Comparison of ENCODE assay signal across 8 cellular contexts in the genomic region with DNA sequence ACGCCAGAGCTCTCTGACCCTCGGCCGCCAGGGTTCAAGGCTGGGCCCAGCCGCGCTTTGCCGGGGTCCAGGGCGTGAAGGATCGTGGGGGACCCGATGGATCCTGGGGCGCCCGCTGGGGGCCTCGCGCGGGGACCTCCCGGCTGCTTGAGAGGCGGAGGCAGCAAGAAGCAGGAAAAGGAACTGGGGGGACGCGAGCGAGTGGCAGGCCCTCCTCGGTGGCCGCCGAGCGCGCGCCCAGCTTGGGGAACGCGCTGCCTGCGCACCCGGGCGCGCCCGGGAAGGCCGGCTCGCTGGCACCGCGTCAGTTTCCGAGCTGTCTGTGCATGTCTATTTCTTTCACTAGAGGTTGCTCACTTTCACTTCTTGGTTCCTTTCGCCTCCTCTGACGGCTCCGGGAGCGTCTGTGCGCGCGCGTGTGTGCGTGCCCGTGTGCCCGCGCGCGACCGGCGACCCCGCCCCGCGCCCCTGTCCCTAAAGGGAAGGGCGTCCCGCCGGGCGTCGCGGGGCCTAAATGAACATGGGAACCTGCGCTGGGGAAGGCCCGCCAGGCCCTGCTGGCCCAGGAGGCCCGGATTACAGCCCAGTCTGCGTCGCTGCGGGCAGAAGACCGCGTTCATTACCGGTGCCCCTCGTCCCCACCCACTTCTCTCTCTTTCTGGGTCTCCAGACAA.
DNase-seq lines count a peak whose midpoint lies in the region; ATAC-seq lines count a peak whose summit lies in the region.

No MANE protein-coding gene starts in this region.

- peak overlapping the region; percentile 89 for H3K27ac Mint-ChIP-seq in central memory CD8-positive, alpha-beta T cell (ENCODE audit: low read depth)

- H3K27me3 Mint-ChIP-seq in central memory CD8-positive, alpha-beta T cell: no peaks in the 10 kb centered on the region

- peaks cover 5% of the 10 kb centered on the region for H3K36me3 Mint-ChIP-seq in central memory CD8-positive, alpha-beta T cell (ENCODE audit: insufficient read depth)

- ATAC-seq in GM21381 (IDR thresholded peaks at IDR 0.05; ENCODE audit: unreplicated experiment) (peak; percentile 86), GM18873 (IDR thresholded peaks at IDR 0.05; ENCODE audit: low FRiP score, unreplicated experiment) (no peak)
- peak; percentile 95 for ATAC-seq in central memory CD8-positive, alpha-beta T cell (replicated peaks; ENCODE audit: extremely low read depth, poor library complexity, severe bottlenecking)

- H3K4me3 Mint-ChIP-seq in central memory CD8-positive, alpha-beta T cell: peak overlapping the region; percentile 76

- peak; percentile 92 for DNase-seq in CD1c-positive myeloid dendritic cell (ENCODE audit: extremely low spot score)
- DNase-seq in NAMALWA (ENCODE audit: low spot score): peak; percentile 84
- peak; percentile 47 for DNase-seq in activated CD4-positive, CD25-positive, alpha-beta regulatory T cell treated with anti-CD3 and anti-CD28 coated beads, Interleukin-2, amount 50 U/mL, for 72 hours
- DNase-seq in central memory CD8-positive, alpha-beta T cell (ENCODE audit: low spot score in 2 of 2): peak; percentile 49 to 70
- DNase-seq in kidney glomerular epithelial cell (lab: John Stamatoyannopoulos, UW): peak; percentile 14
- DNase-seq in stimulated activated CD4-positive, alpha-beta T cell treated with anti-CD3 and anti-CD28 coated beads, Interleukin-15, amount 100 ng/mL, for 1 hour (ENCODE audit: low read depth in 1 of 2, low spot score in 1 of 2): peak; percentile 42 to 47

- no peaks in the 10 kb centered on the region for H3K4me1 Mint-ChIP-seq in central memory CD8-positive, alpha-beta T cell

- no peaks in the 10 kb centered on the region for H3K9me3 Mint-ChIP-seq in central memory CD8-positive, alpha-beta T cell

Comparison
In these comparisons a context has a peak if more than half of its experiments do, and no peak if none do; other contexts are left out.
1. DNase-seq: peak in every context shown above with its lines; median percentile 92 in CD1c-positive myeloid dendritic cell; 84 in NAMALWA; 60 in central memory CD8-positive, alpha-beta T cell; 47 in activated CD4-positive, CD25-positive, alpha-beta regulatory T cell treated with anti-CD3 and anti-CD28 coated beads, Interleukin-2, amount 50 U/mL, for 72 hours; 44 in stimulated activated CD4-positive, alpha-beta T cell treated with anti-CD3 and anti-CD28 coated beads, Interleukin-15, amount 100 ng/mL, for 1 hour; 14 in kidney glomerular epithelial cell.